Comparison of ENCODE assay signal across 21 cellular contexts in genomic region chr6:14826456-14826855, GRCh38.
"Had no signal": no experiment of that assay in that cellular context is flagged by ENCODE, and none has a peak within 500 bp of the region (broad histone marks: within the 10 kb centered on the region; RNA-seq: fewer than 3 reads in every experiment).

No MANE protein-coding gene starts in this region.

- H3K9me3 ChIP-seq: gastroesophageal sphincter, spleen, thyroid gland had no signal

- DNase-seq: activated CD8-positive, alpha-beta memory T cell treated with anti-CD3 and anti-CD28 coated beads for 24 hours; activated CD8-positive, alpha-beta memory T cell treated with anti-CD3 and anti-CD28 coated beads, Interleukin-2, amount 50 U/mL, for 4 hours; activated naive CD4-positive, alpha-beta T cell treated with Interleukin-2 at 50 U/mL for 16 hours; activated T-cell treated with anti-CD3 and anti-CD28 coated beads, Interleukin-2, amount 50 U/mL, for 4 hours; cerebellar nuclear complex; cortex of kidney; endodermal cell; head of caudate nucleus; hypothalamus; retina; spleen; stimulated activated CD4-positive, alpha-beta T cell treated with anti-CD3 and anti-CD28 coated beads, Interleukin-4, amount 100 ng/mL, for 1 hour; stimulated activated naive CD4-positive, alpha-beta T cell; T-helper 1 cell; T-helper 9 cell; thyroid gland had no signal

- H3K36me3 Mint-ChIP-seq: neural progenitor cell had no signal

- H3K9me3 Mint-ChIP-seq: activated T-cell treated with anti-CD3 and anti-CD28 coated beads, Interleukin-2, amount 50 U/mL, for 4 hours; activated T-helper 2 cell treated with anti-CD3 and anti-CD28 coated beads, Interferon-gamma antibody, Interleukin-2, Interleukin-4, amounts not matched to agents 10 μg/mL and 5 μg/mL and 100 μg/mL, durations not matched to agents 14 hours and 24 hours and 36 hours had no signal

- H3K36me3 ChIP-seq: gastroesophageal sphincter, neural progenitor cell, spleen, thyroid gland had no signal

- H3K4me3 ChIP-seq: gastroesophageal sphincter, neural progenitor cell, spleen, thyroid gland had no signal

- ATAC-seq: activated T-cell treated with anti-CD3 and anti-CD28 coated beads, Interleukin-2, amount 50 U/mL, for 4 hours; gastroesophageal sphincter; WTC11 had no signal

- H3K4me3 Mint-ChIP-seq: activated T-cell treated with anti-CD3 and anti-CD28 coated beads, Interleukin-2, amount 50 U/mL, for 4 hours; endodermal cell; neural progenitor cell; WTC11 had no signal

- H3K27ac Mint-ChIP-seq: activated T-helper 2 cell treated with anti-CD3 and anti-CD28 coated beads, Interferon-gamma antibody, Interleukin-2, Interleukin-4, amounts not matched to agents 10 μg/mL and 5 μg/mL and 100 μg/mL, durations not matched to agents 14 hours and 24 hours and 36 hours; endodermal cell; neural progenitor cell; progenitor cell of endocrine pancreas had no signal
